ENCODE assay signal across 9 cellular contexts in genomic region chr18:79680891-79681339, GRCh38. TPM values are rescaled to one million over a fixed set of nuclear protein-coding genes. Genes with fewer than 3 reads are reported as not detected.
DNase-seq lines count a peak whose midpoint lies in the region; TF ChIP-seq lines count a peak whose summit lies in the region.
"Had no signal": no experiment of that assay in that cellular context is flagged by ENCODE, and none has a peak within 500 bp of the region (broad histone marks: within the 10 kb centered on the region; RNA-seq: fewer than 3 reads in every experiment).

No MANE protein-coding gene starts in this region.

- peaks cover 82% of the 10 kb centered on the region for H3K4me1 Mint-ChIP-seq in activated T-cell treated with anti-CD3 and anti-CD28 coated beads, Interleukin-2, amount 50 U/mL, for 24 hours (ENCODE audit: low read depth)

- H3K4me3 ChIP-seq in ascending aorta (peak overlapping the region; percentile 92 to 99), lower leg skin (ENCODE audit: low read depth, poor library complexity, severe bottlenecking) (peak overlapping the region; percentile 87), thymus (ENCODE audit: low read length) (peak overlapping the region; percentile 59)

- WGBS in lower leg skin, 2 donors: 70 to 72% methylated on average over 20 of the region's 20 CpGs
- WGBS in thymus: 87% methylated on average over 20 of the region's 20 CpGs

- H3K4me3 Mint-ChIP-seq in activated T-cell treated with anti-CD3 and anti-CD28 coated beads, Interleukin-2, amount 50 U/mL, for 24 hours: peak overlapping the region; percentile 88

- no peaks in the 10 kb centered on the region for H3K27me3 Mint-ChIP-seq in activated T-cell treated with anti-CD3 and anti-CD28 coated beads, Interleukin-2, amount 50 U/mL, for 24 hours

- no peak overlapping the region for H3K27ac ChIP-seq in ascending aorta
- no peak overlapping the region for H3K27ac ChIP-seq in thymus (ENCODE audit: low read depth)

- H3K9me3 ChIP-seq in ascending aorta (no peaks in the 10 kb centered on the region), thymus (ENCODE audit: control insufficient read depth) (no peaks in the 10 kb centered on the region)

- peaks cover 0 to 14% of the 10 kb centered on the region in 2 donors for H3K36me3 ChIP-seq in ascending aorta
- H3K36me3 ChIP-seq in thymus (ENCODE audit: control insufficient read depth, insufficient read depth): peaks cover 2% of the 10 kb centered on the region

- TF ChIP-seq POLR2A in lower leg skin (IDR thresholded peaks at IDR 0.05): no peak

- intact Hi-C loops in ascending aorta (cut with DNase I): loop anchor here (5.0 kb wide), 1 partner anchor 271 kb away; the partner anchor contains the start of gene SLC66A2
- intact Hi-C loops in lower leg skin (cut with DNase I; ENCODE audit: low total_unique reads): no loop called here

- peak overlapping the region; percentile 95 for H3K27ac Mint-ChIP-seq in activated T-cell treated with anti-CD3 and anti-CD28 coated beads, Interleukin-2, amount 50 U/mL, for 24 hours

- TF ChIP-seq CTCF in ascending aorta (IDR thresholded peaks at IDR 0.05): no peak
- TF ChIP-seq CTCF in lower leg skin (IDR thresholded peaks at IDR 0.05): no peak

- DNase-seq in activated T-cell treated with anti-CD3 and anti-CD28 coated beads, Interleukin-2, amount 50 U/mL, for 24 hours: no peak
- DNase-seq in activated T-cell treated with anti-CD3 and anti-CD28 coated beads, Interleukin-2, amount 50 U/mL, for 1 hour: no peak
- DNase-seq in ascending aorta (ENCODE audit: low spot score in 2 of 2): no peak
- DNase-seq in lower leg skin (ENCODE audit: low spot score in 2 of 2): peak in 1 of 2 donors; percentile 84
- no peak for DNase-seq in NK-92 (lab: John Stamatoyannopoulos, UW; ENCODE audit: unreplicated experiment)
- no peak for DNase-seq in COR-L47 (lab: John Stamatoyannopoulos, UW)
- no peak for DNase-seq in activated CD4-positive, alpha-beta T cell treated with anti-CD3 and anti-CD28 coated beads for 4 hours
- DNase-seq: nucleus accumbens had no signal

- peaks cover 69% of the 10 kb centered on the region for H3K36me3 Mint-ChIP-seq in activated T-cell treated with anti-CD3 and anti-CD28 coated beads, Interleukin-2, amount 50 U/mL, for 24 hours (ENCODE audit: low read depth)

- H3K4me1 ChIP-seq in ascending aorta: peaks cover 2 to 18% of the 10 kb centered on the region in 2 donors
- H3K4me1 ChIP-seq in thymus (ENCODE audit: control insufficient read depth, insufficient read depth, low read length): peaks cover 35% of the 10 kb centered on the region

- H3K27me3 ChIP-seq in ascending aorta (no peaks in the 10 kb centered on the region), thymus (ENCODE audit: control insufficient read depth, insufficient read depth) (no peaks in the 10 kb centered on the region)

- H3K9me3 Mint-ChIP-seq in activated T-cell treated with anti-CD3 and anti-CD28 coated beads, Interleukin-2, amount 50 U/mL, for 24 hours: no peaks in the 10 kb centered on the region

RNA-seq across cellular contexts. Expression of gene CTDP1, which starts 1.3 kb away (rescaled TPM):
- 31.7 TPM for total RNA-seq in ascending aorta
- total RNA-seq in lower leg skin: 10 to 100 TPM; 33.9 to 42.2 (median 38.9) TPM
- polyA plus RNA-seq in thymus: 26.4 TPM
